In genomic region chr12:115075552-115076170, GRCh38 we compare ENCODE assay signal across 21 cellular contexts.
"Had no signal": no experiment of that assay in that cellular context is flagged by ENCODE, and none has a peak within 500 bp of the region (broad histone marks: within the 10 kb centered on the region; RNA-seq: fewer than 3 reads in every experiment).

No MANE protein-coding gene starts in this region.

- H3K4me3 ChIP-seq: breast epithelium, coronary artery, left lung, lung, uterus had no signal

- H3K36me3 Mint-ChIP-seq: activated naive CD8-positive, alpha-beta T cell treated with anti-CD3 and anti-CD28 coated beads for 36 hours; naive thymus-derived CD4-positive, alpha-beta T cell; stimulated activated memory B cell treated with anti-CD40 and anti-IgM and Interleukin-4, amounts not matched to agents 10 μg/mL and 1 μg/mL and 100 μg/mL, for 72 hours had no signal

- H3K4me1 Mint-ChIP-seq: activated naive CD8-positive, alpha-beta T cell treated with anti-CD3 and anti-CD28 coated beads for 36 hours; central memory CD8-positive, alpha-beta T cell; naive thymus-derived CD4-positive, alpha-beta T cell; neural crest cell; stimulated activated memory B cell treated with anti-CD40 and anti-IgM and Interleukin-4, amounts not matched to agents 10 μg/mL and 1 μg/mL and 100 μg/mL, for 72 hours had no signal

- H3K27me3 ChIP-seq: breast epithelium, foreskin keratinocyte, uterus had no signal

- ATAC-seq: activated T-cell treated with anti-CD3 and anti-CD28 coated beads, Interleukin-2, amount 50 U/mL, for 4 hours; foreskin keratinocyte; left lung; naive thymus-derived CD4-positive, alpha-beta T cell; sciatic nerve; stimulated activated memory B cell treated with anti-CD40 and anti-IgM and Interleukin-4, amounts not matched to agents 10 μg/mL and 1 μg/mL and 100 μg/mL, for 72 hours had no signal

- H3K9me3 Mint-ChIP-seq: activated naive CD8-positive, alpha-beta T cell treated with anti-CD3 and anti-CD28 coated beads for 36 hours; neural crest cell had no signal

- H3K4me3 Mint-ChIP-seq: activated naive CD8-positive, alpha-beta T cell treated with anti-CD3 and anti-CD28 coated beads for 36 hours; activated T-cell treated with anti-CD3 and anti-CD28 coated beads, Interleukin-2, amount 50 U/mL, for 4 hours; central memory CD8-positive, alpha-beta T cell; naive thymus-derived CD4-positive, alpha-beta T cell; neural crest cell; stimulated activated memory B cell treated with anti-CD40 and anti-IgM and Interleukin-4, amounts not matched to agents 10 μg/mL and 1 μg/mL and 100 μg/mL, for 72 hours had no signal

- H3K27ac ChIP-seq: breast epithelium, coronary artery, foreskin keratinocyte, left lung, uterus had no signal

- H3K27ac Mint-ChIP-seq: activated naive CD8-positive, alpha-beta T cell treated with anti-CD3 and anti-CD28 coated beads for 36 hours; activated T-helper 2 cell treated with anti-CD3 and anti-CD28 coated beads, Interferon-gamma antibody, Interleukin-2, Interleukin-4, amounts not matched to agents 10 μg/mL and 5 μg/mL and 100 μg/mL, durations not matched to agents 14 hours and 24 hours and 36 hours; naive thymus-derived CD4-positive, alpha-beta T cell; stimulated activated memory B cell treated with anti-CD40 and anti-IgM and Interleukin-4, amounts not matched to agents 10 μg/mL and 1 μg/mL and 100 μg/mL, for 72 hours had no signal

- DNase-seq: activated CD8-positive, alpha-beta memory T cell treated with anti-CD3 and anti-CD28 coated beads, Interleukin-2, amount 50 U/mL, for 48 hours; activated naive CD4-positive, alpha-beta T cell; activated naive CD8-positive, alpha-beta T cell treated with anti-CD3 and anti-CD28 coated beads for 36 hours; activated T-cell treated with anti-CD3 and anti-CD28 coated beads, Interleukin-2, amount 50 U/mL, for 4 hours; amniotic stem cell; foreskin keratinocyte; left lung; naive thymus-derived CD4-positive, alpha-beta T cell; posterior cingulate gyrus; small intestine; stimulated activated CD4-positive, alpha-beta T cell treated with anti-CD3 and anti-CD28 coated beads, Interleukin-2, amount 100 ng/mL, for 24 hours; trophoblast cell; uterus had no signal

- H3K27me3 Mint-ChIP-seq: central memory CD8-positive, alpha-beta T cell; stimulated activated memory B cell treated with anti-CD40 and anti-IgM and Interleukin-4, amounts not matched to agents 10 μg/mL and 1 μg/mL and 100 μg/mL, for 72 hours had no signal

- H3K36me3 ChIP-seq: breast epithelium, left lung, uterus had no signal

- H3K9me3 ChIP-seq: breast epithelium, left lung, uterus had no signal

- H3K4me1 ChIP-seq: breast epithelium, foreskin keratinocyte, left lung, uterus had no signal
